1 cellular context compared by ENCODE assay signal in the genomic region with DNA sequence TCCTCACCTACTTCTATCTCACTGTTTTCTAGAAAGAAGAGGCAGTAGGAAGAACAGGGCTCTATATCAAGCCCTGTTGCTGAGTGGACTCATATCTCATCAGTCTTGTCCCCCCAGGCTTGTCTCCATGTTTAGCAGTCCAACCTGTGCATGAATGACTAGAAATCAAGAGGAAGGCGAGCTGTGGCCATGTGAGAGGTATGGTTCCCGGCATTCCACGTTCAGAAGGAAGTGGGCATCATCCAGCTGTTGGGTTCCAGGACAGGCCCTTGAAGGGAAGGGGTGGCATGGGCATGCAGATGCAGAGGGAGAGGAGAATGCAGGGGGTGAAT.
TF ChIP-seq lines count a peak whose summit lies in the region.

No MANE protein-coding gene starts in this region.

TF ChIP-seq in K562, 482 proteins besides CTCF, POLR2A, EP300 and RAD21:
- TF ChIP-seq, protein P1, sequence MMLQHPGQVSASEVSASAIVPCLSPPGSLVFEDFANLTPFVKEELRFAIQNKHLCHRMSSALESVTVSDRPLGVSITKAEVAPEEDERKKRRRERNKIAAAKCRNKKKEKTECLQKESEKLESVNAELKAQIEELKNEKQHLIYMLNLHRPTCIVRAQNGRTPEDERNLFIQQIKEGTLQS (IDR thresholded peaks at IDR 0.05) = no peak
- TF ChIP-seq, protein P1 (CRISPR knock-in tag; conservative IDR thresholded peaks at IDR 0.05) = no peak
- TF ChIP-seq PHF21A (IDR thresholded peaks at IDR 0.05; ENCODE audit: borderline replicate concordance, low read depth) = no peak
- peak; percentile 21 for TF ChIP-seq ZNF175 (CRISPR knock-in tag; IDR thresholded peaks at IDR 0.05; ENCODE audit: low read depth)
- TF ChIP-seq C11orf30 (IDR thresholded peaks at IDR 0.05; ENCODE audit: low read depth) = no peak
- TF ChIP-seq FOXP1 (CRISPR knock-in tag; IDR thresholded peaks at IDR 0.05) = no peak
- no peak for TF ChIP-seq ZNF224 (CRISPR knock-in tag; IDR thresholded peaks at IDR 0.05)
- no peak for TF ChIP-seq MYC (IDR thresholded peaks at IDR 0.05; ENCODE audit: low read depth, low read length)
- TF ChIP-seq MYC (CRISPR knock-in tag; IDR thresholded peaks at IDR 0.05; ENCODE audit: borderline replicate concordance, low read depth) = peak; percentile 52; the same call in 1 of the 2 replicates
- TF ChIP-seq CBX2 (IDR thresholded peaks at IDR 0.05; ENCODE audit: insufficient read depth, low read length, poor library complexity, severe bottlenecking) = no peak
- TF ChIP-seq, protein P2, sequence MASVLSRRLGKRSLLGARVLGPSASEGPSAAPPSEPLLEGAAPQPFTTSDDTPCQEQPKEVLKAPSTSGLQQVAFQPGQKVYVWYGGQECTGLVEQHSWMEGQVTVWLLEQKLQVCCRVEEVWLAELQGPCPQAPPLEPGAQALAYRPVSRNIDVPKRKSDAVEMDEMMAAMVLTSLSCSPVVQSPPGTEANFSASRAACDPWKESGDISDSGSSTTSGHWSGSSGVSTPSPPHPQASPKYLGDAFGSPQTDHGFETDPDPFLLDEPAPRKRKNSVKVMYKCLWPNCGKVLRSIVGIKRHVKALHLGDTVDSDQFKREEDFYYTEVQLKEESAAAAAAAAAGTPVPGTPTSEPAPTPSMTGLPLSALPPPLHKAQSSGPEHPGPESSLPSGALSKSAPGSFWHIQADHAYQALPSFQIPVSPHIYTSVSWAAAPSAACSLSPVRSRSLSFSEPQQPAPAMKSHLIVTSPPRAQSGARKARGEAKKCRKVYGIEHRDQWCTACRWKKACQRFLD (CRISPR knock-in tag; IDR thresholded peaks at IDR 0.05) = peak; percentile 38; the same call in 1 of the 2 replicates
